20 cellular contexts compared by ENCODE assay signal in genomic region chrX:1119275-1119674, GRCh38.
A peak's percentile ranks its signal among the peaks of the same experiment; 100 is the strongest.
DNase-seq lines count a peak whose midpoint lies in the region; ATAC-seq and TF ChIP-seq lines count a peak whose summit lies in the region.
"Had no signal": no experiment of that assay in that cellular context is flagged by ENCODE, and none has a peak within 500 bp of the region (broad histone marks: within the 10 kb centered on the region; RNA-seq: fewer than 3 reads in every experiment).

No MANE protein-coding gene starts in this region.

- H3K9me3 Mint-ChIP-seq in HFFc6 = no peaks in the 10 kb centered on the region
- H3K9me3 Mint-ChIP-seq in WTC11 = no peaks in the 10 kb centered on the region
- peaks cover 10% of the 10 kb centered on the region for H3K9me3 Mint-ChIP-seq in central memory CD8-positive, alpha-beta T cell
- no peaks in the 10 kb centered on the region for H3K9me3 Mint-ChIP-seq in neural crest cell
- H3K9me3 Mint-ChIP-seq: CD8-positive, alpha-beta T cell had no signal

- no peak for ATAC-seq in WTC11
- no peak for ATAC-seq in central memory CD8-positive, alpha-beta T cell (replicated peaks; ENCODE audit: extremely low read depth, poor library complexity, severe bottlenecking)
- ATAC-seq in HG03571 (IDR thresholded peaks at IDR 0.05; ENCODE audit: unreplicated experiment) = no peak
- no peak for ATAC-seq in gastroesophageal sphincter
- ATAC-seq: CD8-positive, alpha-beta T cell had no signal

- CTCF ChIA-PET in WTC11 (lab: Charles Lee) = no interaction called here

- DNase-seq in HFFc6 = no peak
- no peak for DNase-seq in WTC11 (ENCODE audit: low spot score)
- no peak for DNase-seq in central memory CD8-positive, alpha-beta T cell (ENCODE audit: low spot score in 2 of 2)
- no peak for DNase-seq in neural crest cell (ENCODE audit: low read depth, low spot score)
- no peak for DNase-seq in NCI-H774 (lab: John Stamatoyannopoulos, UW)
- DNase-seq in GM19240 (ENCODE audit: insufficient read length, low spot score) = no peak
- DNase-seq: 8988T; ACHN; BE2C; C1 segment of cervical spinal cord; Caco-2; Calu3; CD4-positive, CD25-positive, alpha-beta regulatory T cell; CD8-positive, alpha-beta T cell; DMS79 treated with DMSO at 0.1 percent for 48 hours; GF-D8 had no signal

- no peak overlapping the region for H3K4me3 ChIP-seq in gastroesophageal sphincter
- H3K4me3 ChIP-seq: BLaER1 had no signal

- H3K4me1 Mint-ChIP-seq in HFFc6 (ENCODE audit: low read depth) (peaks cover 12% of the 10 kb centered on the region), WTC11 (peaks cover 12% of the 10 kb centered on the region), neural crest cell (peaks cover under 1% of the 10 kb centered on the region)
- H3K4me1 Mint-ChIP-seq in central memory CD8-positive, alpha-beta T cell = no peaks in the 10 kb centered on the region

- no peak for TF ChIP-seq POLR2A in gastroesophageal sphincter (IDR thresholded peaks at IDR 0.05)

- H3K36me3 Mint-ChIP-seq in HFFc6 (ENCODE audit: low read depth) = no peaks in the 10 kb centered on the region
- H3K36me3 Mint-ChIP-seq in WTC11 = no peaks in the 10 kb centered on the region
- no peaks in the 10 kb centered on the region for H3K36me3 Mint-ChIP-seq in central memory CD8-positive, alpha-beta T cell (ENCODE audit: insufficient read depth)
- H3K36me3 Mint-ChIP-seq in neural crest cell (ENCODE audit: low read depth) = no peaks in the 10 kb centered on the region
- H3K36me3 Mint-ChIP-seq: CD14-positive monocyte; CD4-positive, CD25-positive, alpha-beta regulatory T cell; CD8-positive, alpha-beta T cell had no signal

- H3K4me3 Mint-ChIP-seq in HFFc6 (peak overlapping the region; percentile 0; the same call in 1 of the 2 replicates), WTC11 (no peak overlapping the region), neural crest cell (no peak overlapping the region)
- H3K4me3 Mint-ChIP-seq in central memory CD8-positive, alpha-beta T cell = no peak overlapping the region
- H3K4me3 Mint-ChIP-seq: CD14-positive monocyte; CD4-positive, CD25-positive, alpha-beta regulatory T cell; CD8-positive, alpha-beta T cell had no signal

- H3K27me3 Mint-ChIP-seq in HFFc6 (ENCODE audit: insufficient read depth) = peaks cover 14% of the 10 kb centered on the region
- H3K27me3 Mint-ChIP-seq in WTC11 (ENCODE audit: low read depth) = no peaks in the 10 kb centered on the region
- peaks cover 7% of the 10 kb centered on the region for H3K27me3 Mint-ChIP-seq in central memory CD8-positive, alpha-beta T cell
- H3K27me3 Mint-ChIP-seq in neural crest cell (ENCODE audit: low read depth) = peaks cover 42% of the 10 kb centered on the region

- TF ChIP-seq EP300 in gastroesophageal sphincter (IDR thresholded peaks at IDR 0.05) = no peak

- POLR2A ChIA-PET in WTC11 (lab: Charles Lee) = no interaction called here

- H3K36me3 ChIP-seq in gastroesophageal sphincter = no peaks in the 10 kb centered on the region
- H3K36me3 ChIP-seq: BE2C, BLaER1 had no signal

- no peak overlapping the region for H3K27ac Mint-ChIP-seq in HFFc6
- peak overlapping the region; percentile 37; the same call in 1 of the 2 replicates for H3K27ac Mint-ChIP-seq in WTC11
- peak overlapping the region; percentile 10 for H3K27ac Mint-ChIP-seq in central memory CD8-positive, alpha-beta T cell (ENCODE audit: low read depth)
- peak overlapping the region; percentile 50 for H3K27ac Mint-ChIP-seq in neural crest cell (ENCODE audit: unreplicated experiment)
- H3K27ac Mint-ChIP-seq: CD4-positive, CD25-positive, alpha-beta regulatory T cell; CD8-positive, alpha-beta T cell had no signal

- H3K9me3 ChIP-seq in gastroesophageal sphincter = no peaks in the 10 kb centered on the region
- H3K9me3 ChIP-seq: BE2C, BLaER1, Caco-2 had no signal

- 0 to 12% methylated on average over 1 to 2 of the region's 2 CpGs for WGBS in gastroesophageal sphincter (ENCODE audit: low coverage in 1 of 2), 2 donors

- H3K27me3 ChIP-seq in gastroesophageal sphincter = peaks cover 63% of the 10 kb centered on the region
- H3K27me3 ChIP-seq: BE2C, BLaER1 had no signal

- no peak for TF ChIP-seq CTCF in HFFc6 (IDR thresholded peaks at IDR 0.05)
- TF ChIP-seq CTCF in WTC11 (IDR thresholded peaks at IDR 0.05) = no peak
- no peak for TF ChIP-seq CTCF in neural crest cell (conservative IDR thresholded peaks at IDR 0.05)
- TF ChIP-seq CTCF in gastroesophageal sphincter (IDR thresholded peaks at IDR 0.05) = no peak

- H3K4me1 ChIP-seq in gastroesophageal sphincter = no peaks in the 10 kb centered on the region
- H3K4me1 ChIP-seq: BE2C, BLaER1, Caco-2 had no signal

- H3K27ac ChIP-seq in gastroesophageal sphincter = no peak overlapping the region
- H3K27ac ChIP-seq: BLaER1 had no signal

TF ChIP-seq in WTC11, 78 proteins besides CTCF, POLR2A, EP300 and RAD21:
- TF ChIP-seq, protein P1, sequence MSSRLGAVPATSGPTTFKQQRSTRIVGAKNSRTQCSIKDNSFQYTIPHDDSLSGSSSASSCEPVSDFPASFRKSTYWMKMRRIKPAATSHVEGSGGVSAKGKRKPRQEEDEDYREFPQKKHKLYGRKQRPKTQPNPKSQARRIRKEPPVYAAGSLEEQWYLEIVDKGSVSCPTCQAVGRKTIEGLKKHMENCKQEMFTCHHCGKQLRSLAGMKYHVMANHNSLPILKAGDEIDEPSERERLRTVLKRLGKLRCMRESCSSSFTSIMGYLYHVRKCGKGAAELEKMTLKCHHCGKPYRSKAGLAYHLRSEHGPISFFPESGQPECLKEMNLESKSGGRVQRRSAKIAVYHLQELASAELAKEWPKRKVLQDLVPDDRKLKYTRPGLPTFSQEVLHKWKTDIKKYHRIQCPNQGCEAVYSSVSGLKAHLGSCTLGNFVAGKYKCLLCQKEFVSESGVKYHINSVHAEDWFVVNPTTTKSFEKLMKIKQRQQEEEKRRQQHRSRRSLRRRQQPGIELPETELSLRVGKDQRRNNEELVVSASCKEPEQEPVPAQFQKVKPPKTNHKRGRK (CRISPR knock-in tag; IDR thresholded peaks at IDR 0.05; ENCODE audit: borderline replicate concordance) = 0 out of 2 replicates have a peak, but pooled peaks have one; percentile 81
- no peak for TF ChIP-seq ZNF219 (CRISPR knock-in tag; IDR thresholded peaks at IDR 0.05; ENCODE audit: borderline replicate concordance)
